30 cellular contexts compared by ENCODE assay signal in the genomic region with DNA sequence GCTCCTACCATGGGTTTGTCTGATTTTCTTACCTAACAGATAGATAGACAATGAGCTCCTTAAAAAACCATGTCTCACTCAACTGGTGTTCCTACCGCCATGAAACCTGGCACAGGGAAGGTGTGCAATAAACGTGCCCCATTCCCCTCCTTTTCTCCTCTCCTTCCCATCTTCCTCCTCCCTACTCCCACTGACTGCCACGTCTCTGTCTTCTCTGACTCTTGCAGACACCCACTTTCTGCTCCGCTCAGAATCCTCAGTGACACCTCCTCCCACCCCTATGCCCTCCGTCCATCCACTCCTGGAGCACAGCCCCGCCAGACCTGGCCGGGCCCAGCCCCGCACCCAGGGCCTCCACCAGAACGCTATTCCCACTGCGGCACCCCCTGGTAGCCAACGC. TPM values are rescaled to one million over a fixed set of nuclear protein-coding genes. Genes with fewer than 3 reads are reported as not detected.
"Had no signal": no experiment of that assay in that cellular context is flagged by ENCODE, and none has a peak within 500 bp of the region (broad histone marks: within the 10 kb centered on the region; RNA-seq: fewer than 3 reads in every experiment).

No MANE protein-coding gene starts in this region.

- H3K9me3 ChIP-seq: stomach, suprapubic skin, testis, thoracic aorta, thyroid gland, tibial artery, tibial nerve, transverse colon, upper lobe of left lung, upper lobe of right lung, uterus, vagina had no signal

- H3K27ac ChIP-seq: stomach, suprapubic skin, testis, thoracic aorta, thyroid gland, tibial artery, tibial nerve, transverse colon, upper lobe of left lung, upper lobe of right lung, uterus, vagina had no signal

- H3K36me3 ChIP-seq: stomach, suprapubic skin, thoracic aorta, thyroid gland, tibial artery, tibial nerve, transverse colon, upper lobe of left lung, upper lobe of right lung, uterus, vagina had no signal

- H3K4me3 ChIP-seq: stomach, suprapubic skin, testis, thoracic aorta, thyroid gland, tibial artery, tibial nerve, transverse colon, upper lobe of left lung, upper lobe of right lung, uterus, vagina had no signal

- DNase-seq: stimulated activated CD4-positive, alpha-beta T cell treated with anti-CD3 and anti-CD28 coated beads, Interleukin-2, amount 100 ng/mL, for 48 hours; stimulated activated CD4-positive, alpha-beta T cell treated with anti-CD3 and anti-CD28 coated beads, Interleukin-4, amount 100 ng/mL, for 1 hour; stimulated activated CD4-positive, alpha-beta T cell treated with anti-CD3 and anti-CD28 coated beads, Interleukin-4, amount 100 ng/mL, for 24 hours; stimulated activated CD4-positive, alpha-beta T cell treated with anti-CD3 and anti-CD28 coated beads, Interleukin-4, amount 100 ng/mL, for 4 hours; stimulated activated CD8-positive, alpha-beta memory T cell treated with anti-CD3 and anti-CD28 coated beads, Interleukin-4, amount 100 ng/mL, for 48 hours; stimulated activated naive B cell treated with anti-CD40 and anti-IgM and Interleukin-4, amounts not matched to agents 10 μg/mL and 1 μg/mL and 100 μg/mL, for 72 hours; stimulated activated naive CD4-positive, alpha-beta T cell; stimulated activated naive CD4-positive, alpha-beta T cell treated with Interleukin-2 at 50 U/mL for 16 hours; stimulated activated naive CD8-positive, alpha-beta T cell treated with anti-CD3 and anti-CD28 coated beads, Interleukin-15, amount 100 ng/mL, for 72 hours; stimulated activated naive CD8-positive, alpha-beta T cell treated with anti-CD3 and anti-CD28 coated beads, Interleukin-15, Interleukin-2, amounts not matched to agents 100 U/mL and 50 U/mL, for 24 hours; stomach; substantia nigra; testis; thyroid gland; tibial artery; transverse colon; trophoblast cell; upper lobe of right lung; uterus had no signal

- H3K27me3 ChIP-seq: testis, thyroid gland, tibial artery, tibial nerve, transverse colon, upper lobe of left lung, upper lobe of right lung, uterus, vagina had no signal

- ATAC-seq: stimulated activated effector memory CD8-positive, alpha-beta T cell treated with anti-CD3 and anti-CD28 coated beads, Interleukin-12 subunit alpha, Interleukin-12 subunit beta, amount 100 ng/mL, for 72 hours; stimulated activated memory B cell treated with anti-CD40 and anti-IgM and Interleukin-4, amounts not matched to agents 10 μg/mL and 1 μg/mL and 100 μg/mL, for 72 hours; stimulated activated naive B cell treated with anti-CD40 and anti-IgM and Interleukin-4, amounts not matched to agents 10 μg/mL and 1 μg/mL and 100 μg/mL, for 72 hours; stimulated activated naive CD8-positive, alpha-beta T cell treated with anti-CD3 and anti-CD28 coated beads, Interleukin-15, amount 100 ng/mL, for 72 hours; stimulated activated naive CD8-positive, alpha-beta T cell treated with anti-CD3 and anti-CD28 coated beads, Interleukin-15, Interleukin-2, amounts not matched to agents 100 U/mL and 50 U/mL, for 24 hours; upper lobe of right lung had no signal

- H3K4me1 ChIP-seq: stomach, suprapubic skin, testis, thyroid gland, tibial artery, tibial nerve, transverse colon, upper lobe of left lung, upper lobe of right lung, uterus, vagina had no signal

RNA-seq across cellular contexts. Expression of gene HMGB4, which starts 52.9 kb away (rescaled TPM):
- total RNA-seq: stomach, subcutaneous adipose tissue, suprapubic skin, temporal lobe, thoracic aorta, tibial nerve, transverse colon, upper lobe of left lung, upper lobe of right lung, ureter, urinary bladder, uterus, vagina had no signal
- polyA plus RNA-seq: stomach, urinary bladder had no signal
